ENCODE assay signal across 12 cellular contexts in genomic region chr1:18302788-18303413, GRCh38.
DNase-seq lines count a peak whose midpoint lies in the region; ATAC-seq and TF ChIP-seq lines count a peak whose summit lies in the region.
"Had no signal": no experiment of that assay in that cellular context is flagged by ENCODE, and none has a peak within 500 bp of the region (broad histone marks: within the 10 kb centered on the region; RNA-seq: fewer than 3 reads in every experiment).

No MANE protein-coding gene starts in this region.

- TF ChIP-seq RAD21 in HCT116 (IDR thresholded peaks at IDR 0.05; ENCODE audit: low read depth) = peak; percentile 75
- peak; percentile 74 for TF ChIP-seq RAD21 in neural cell (conservative IDR thresholded peaks at IDR 0.05)

- 55 to 60% methylated on average over 5 to 7 of the region's 7 CpGs for WGBS in thyroid gland, 2 donors

- H3K4me3 ChIP-seq in HCT116 (replicated peaks in 1 of 2; ENCODE audit: low read depth in 1 of 2, low read length in 2 of 2) = no peak overlapping the region
- H3K4me3 ChIP-seq in neural cell (ENCODE audit: low read length) = no peak overlapping the region
- H3K4me3 ChIP-seq in gastrocnemius medialis = no peak overlapping the region
- H3K4me3 ChIP-seq in thyroid gland (replicated peaks in 1 of 3) = no peak overlapping the region
- H3K4me3 ChIP-seq: body of pancreas had no signal

- no peak for TF ChIP-seq POLR2A in HCT116 (IDR thresholded peaks at IDR 0.05; ENCODE audit: borderline replicate concordance, extremely low read depth, insufficient read depth, insufficient read length)
- no peak for TF ChIP-seq POLR2A in gastrocnemius medialis (IDR thresholded peaks at IDR 0.05)
- no peak for TF ChIP-seq POLR2A in thyroid gland (IDR thresholded peaks at IDR 0.05)

- no peak overlapping the region for H3K27ac ChIP-seq in HCT116 (ENCODE audit: low read depth, low read length)
- H3K27ac ChIP-seq in neural cell (ENCODE audit: low read length) = no peak overlapping the region
- no peak overlapping the region for H3K27ac ChIP-seq in gastrocnemius medialis
- H3K27ac ChIP-seq in thyroid gland = no peak overlapping the region
- H3K27ac ChIP-seq: body of pancreas had no signal

- H3K36me3 Mint-ChIP-seq in activated naive CD8-positive, alpha-beta T cell treated with anti-CD3 and anti-CD28 coated beads for 36 hours = no peaks in the 10 kb centered on the region

- peaks cover 32% of the 10 kb centered on the region for H3K27me3 ChIP-seq in HCT116 (ENCODE audit: insufficient read depth, low read length)
- no peaks in the 10 kb centered on the region for H3K27me3 ChIP-seq in neural cell (ENCODE audit: insufficient read depth, low read depth, low read length)
- H3K27me3 ChIP-seq in gastrocnemius medialis = peaks cover 0 to 15% (median 8%) of the 10 kb centered on the region in 3 donors
- no peaks in the 10 kb centered on the region for H3K27me3 ChIP-seq in thyroid gland
- H3K27me3 ChIP-seq: body of pancreas had no signal

- H3K79me2 ChIP-seq in HCT116 (ENCODE audit: insufficient read depth, low read length) = no peaks in the 10 kb centered on the region
- no peaks in the 10 kb centered on the region for H3K79me2 ChIP-seq in neural cell (replicated peaks; ENCODE audit: insufficient read depth, low read length)

- no peak overlapping the region for H2AFZ ChIP-seq in HCT116 (ENCODE audit: low read depth, low read length, poor library complexity, severe bottlenecking)
- no peak overlapping the region for H2AFZ ChIP-seq in neural cell (ENCODE audit: low read depth, low read length)

- no peaks in the 10 kb centered on the region for H3K4me1 ChIP-seq in HCT116 (ENCODE audit: control insufficient read depth in 1 of 2, insufficient read depth in 2 of 2, low read length in 2 of 2)
- no peaks in the 10 kb centered on the region for H3K4me1 ChIP-seq in gastrocnemius medialis
- no peaks in the 10 kb centered on the region for H3K4me1 ChIP-seq in thyroid gland
- H3K4me1 ChIP-seq: body of pancreas had no signal

- H3K36me3 ChIP-seq in HCT116 (ENCODE audit: control insufficient read depth in 1 of 2, insufficient read depth in 2 of 2, low read length in 2 of 2) = no peaks in the 10 kb centered on the region
- H3K36me3 ChIP-seq in neural cell (ENCODE audit: insufficient read depth, low read length) = no peaks in the 10 kb centered on the region
- H3K36me3 ChIP-seq in gastrocnemius medialis = no peaks in the 10 kb centered on the region
- no peaks in the 10 kb centered on the region for H3K36me3 ChIP-seq in thyroid gland

- peaks cover 13% of the 10 kb centered on the region for H3K27me3 Mint-ChIP-seq in activated naive CD8-positive, alpha-beta T cell treated with anti-CD3 and anti-CD28 coated beads for 36 hours

- H3K9ac ChIP-seq in HCT116 (ENCODE audit: low read length) = no peak overlapping the region
- no peak overlapping the region for H3K9ac ChIP-seq in neural cell (ENCODE audit: low read length)

- in situ Hi-C loops in gastrocnemius medialis (cut with MboI; ENCODE audit: low sequenced_read_pairs in 4 of 4) = no loop called here

- H3K9me2 ChIP-seq in HCT116 (ENCODE audit: insufficient read depth) (no peaks in the 10 kb centered on the region), neural cell (ENCODE audit: insufficient read depth, low read length) (no peaks in the 10 kb centered on the region)

- no peak overlapping the region for H3K4me2 ChIP-seq in HCT116 (ENCODE audit: low read length)
- H3K4me2 ChIP-seq in neural cell (ENCODE audit: low read length) = no peak overlapping the region

- H3K9me3 Mint-ChIP-seq in activated naive CD8-positive, alpha-beta T cell treated with anti-CD3 and anti-CD28 coated beads for 36 hours = no peaks in the 10 kb centered on the region
- H3K9me3 Mint-ChIP-seq: stimulated activated naive CD8-positive, alpha-beta T cell treated with anti-CD3 and anti-CD28 coated beads, Interleukin-15, amount 100 ng/mL, for 72 hours had no signal

- H3F3A ChIP-seq in neural cell (ENCODE audit: insufficient read depth, low read length, poor library complexity, severe bottlenecking) = no peaks in the 10 kb centered on the region

- no peak overlapping the region for H3K4me3 Mint-ChIP-seq in activated naive CD8-positive, alpha-beta T cell treated with anti-CD3 and anti-CD28 coated beads for 36 hours
- H3K4me3 Mint-ChIP-seq: stimulated activated naive CD8-positive, alpha-beta T cell treated with anti-CD3 and anti-CD28 coated beads, Interleukin-15, amount 100 ng/mL, for 72 hours had no signal

- no peak for TF ChIP-seq EP300 in neural cell (conservative IDR thresholded peaks at IDR 0.05; ENCODE audit: poor library complexity, severe bottlenecking)

- POLR2A ChIA-PET in HCT116 (lab: Charles Lee) = no interaction called here

- no peaks in the 10 kb centered on the region for H4K20me1 ChIP-seq in HCT116 (ENCODE audit: insufficient read depth)
- no peaks in the 10 kb centered on the region for H4K20me1 ChIP-seq in neural cell (ENCODE audit: insufficient read depth)

- no peak overlapping the region for H3K27ac Mint-ChIP-seq in activated naive CD8-positive, alpha-beta T cell treated with anti-CD3 and anti-CD28 coated beads for 36 hours
- H3K27ac Mint-ChIP-seq: stimulated activated naive CD8-positive, alpha-beta T cell treated with anti-CD3 and anti-CD28 coated beads, Interleukin-15, amount 100 ng/mL, for 72 hours had no signal

- H3K9me3 ChIP-seq in HCT116 (ENCODE audit: control insufficient read depth in 1 of 2, insufficient read depth in 1 of 2, low read depth in 1 of 2, low read length in 2 of 2) (no peaks in the 10 kb centered on the region), neural cell (ENCODE audit: low read length) (no peaks in the 10 kb centered on the region), gastrocnemius medialis (no peaks in the 10 kb centered on the region), thyroid gland (no peaks in the 10 kb centered on the region)
- H3K9me3 ChIP-seq: body of pancreas had no signal

- no TSS peak for BruUV-seq in HCT116 (replicated peaks; lab: Mats Ljungman, UMichigan)

- CTCF ChIA-PET in HCT116 (lab: Charles Lee) = interaction anchor here (0.6 to 1.5 kb wide), 12 partner anchors 9 to 384 kb away, joined by 3 to 6 read pairs (median 4); no protein-coding TSS in a partner anchor

- intact Hi-C loops in HCT116 (cut with micrococcal nuclease) = loop anchor here (2.0 kb wide), 1 partner anchor 380 kb away; no protein-coding TSS in a partner anchor
- intact Hi-C loops in gastrocnemius medialis (cut with DNase I; ENCODE audit: low total_unique reads) = no loop called here
- intact Hi-C loops in thyroid gland (cut with DNase I) = no loop called here

- ATAC-seq in HCT116 (peak; percentile 68), gastrocnemius medialis (no peak)
- ATAC-seq: body of pancreas; stimulated activated naive CD8-positive, alpha-beta T cell treated with anti-CD3 and anti-CD28 coated beads, Interleukin-15, amount 100 ng/mL, for 72 hours had no signal

- peak; percentile 58 to 92 (median 88); a peak in 5 of 6 replicates for TF ChIP-seq CTCF in HCT116 (IDR thresholded peaks at IDR 0.05 in 2 of 3, conservative IDR thresholded peaks at IDR 0.05 in 1 of 3; ENCODE audit: borderline replicate concordance in 1 of 3, insufficient read depth in 1 of 3, low read depth in 2 of 3, low read length in 2 of 3)
- peak; percentile 66 for TF ChIP-seq CTCF in neural cell (IDR thresholded peaks at IDR 0.05; ENCODE audit: poor library complexity, severe bottlenecking)
- peak in 1 of 5 experiments; percentile 12 for TF ChIP-seq CTCF in gastrocnemius medialis (IDR thresholded peaks at IDR 0.05 in 4 of 5, conservative IDR thresholded peaks at IDR 0.05 in 1 of 5)
- peak in 1 of 6 experiments; percentile 30 for TF ChIP-seq CTCF in thyroid gland (IDR thresholded peaks at IDR 0.05)

- no peaks in the 10 kb centered on the region for H3K4me1 Mint-ChIP-seq in activated naive CD8-positive, alpha-beta T cell treated with anti-CD3 and anti-CD28 coated beads for 36 hours
- H3K4me1 Mint-ChIP-seq: stimulated activated naive CD8-positive, alpha-beta T cell treated with anti-CD3 and anti-CD28 coated beads, Interleukin-15, amount 100 ng/mL, for 72 hours had no signal

- RAD21 ChIA-PET in HCT116 (lab: Charles Lee; ENCODE audit: low non-redundant PET in 1 of 2, low total read pairs in 2 of 2, uncharacterized antibody in 2 of 2, unreplicated experiment in 2 of 2) = interaction anchor here (0.7 to 1.5 kb wide), 2 partner anchors 176 to 380 kb away, joined by 3 to 5 read pairs; no protein-coding TSS in a partner anchor

- peak; percentile 55 for DNase-seq in NCI-H82 (lab: John Stamatoyannopoulos, UW)
- DNase-seq in NCI-H82 treated with DMSO at 0.1 percent for 48 hours (lab: John Stamatoyannopoulos, UW; ENCODE audit: unreplicated experiment) = no peak
- peak; percentile 8 for DNase-seq in HCT116 (ENCODE audit: low read depth, low spot score)
- DNase-seq in activated naive CD8-positive, alpha-beta T cell treated with anti-CD3 and anti-CD28 coated beads for 36 hours = peak; percentile 5
- DNase-seq in gastrocnemius medialis = no peak
- DNase-seq in kidney tubule cell (ENCODE audit: low spot score) = no peak
- no peak for DNase-seq in thyroid gland
- DNase-seq: body of pancreas, NCI-H187 treated with DMSO at 0.1 percent for 48 hours, T-helper 9 cell had no signal

TF ChIP-seq in HCT116, 20 proteins besides CTCF, POLR2A, EP300 and RAD21 (continues in another document):
- TF ChIP-seq ATF3 (IDR thresholded peaks at IDR 0.05) (no peak), ZFX (IDR thresholded peaks at IDR 0.05) (no peak), ELF1 (IDR thresholded peaks at IDR 0.05; ENCODE audit: borderline replicate concordance, low read depth) (no peak), EZH2phosphoT487 (IDR thresholded peaks at IDR 0.05; ENCODE audit: borderline replicate concordance) (no peak), SP1 (IDR thresholded peaks at IDR 0.05; ENCODE audit: low read depth) (no peak), CEBPB (IDR thresholded peaks at IDR 0.05; ENCODE audit: low read depth) (no peak)

TF ChIP-seq in neural cell, 6 proteins besides CTCF, POLR2A, EP300 and RAD21 (continues in another document):
- no peak for TF ChIP-seq POLR2AphosphoS5 (IDR thresholded peaks at IDR 0.05)
- no peak for TF ChIP-seq TAF1 (IDR thresholded peaks at IDR 0.05; ENCODE audit: low read depth)
- no peak for TF ChIP-seq MXI1 (conservative IDR thresholded peaks at IDR 0.05; ENCODE audit: poor library complexity, severe bottlenecking)
- no peak for TF ChIP-seq EZH2 (IDR thresholded peaks at IDR 0.05; ENCODE audit: borderline replicate concordance, insufficient read depth, low read length, poor library complexity, severe bottlenecking)

Comparison
In these comparisons a context has a peak if more than half of its experiments do, and no peak if none do; other contexts are left out.
1. DNase-seq: peak in NCI-H82 (single experiment), HCT116 (single experiment) and activated naive CD8-positive, alpha-beta T cell treated with anti-CD3 and anti-CD28 coated beads for 36 hours (single experiment); none in NCI-H82 treated with DMSO at 0.1 percent for 48 hours (single experiment), gastrocnemius medialis (0 of 2), kidney tubule cell (single experiment) and thyroid gland (0 of 2).